Comparison of ENCODE assay signal across 1 cellular context in genomic region chr1:61453111-61453961, GRCh38.
TF ChIP-seq lines count a peak whose summit lies in the region.

No MANE protein-coding gene starts in this region.

TF ChIP-seq in HEK293, 187 proteins besides CTCF, POLR2A, EP300 and RAD21 (continued from another document):
- TF ChIP-seq ZNF654 (tag by site-specific recombination; IDR thresholded peaks at IDR 0.05; ENCODE audit: low read depth) (peak; percentile 84), SP7 (tag by site-specific recombination; IDR thresholded peaks at IDR 0.05) (peak; percentile 75), ZBTB21 (tag by site-specific recombination; IDR thresholded peaks at IDR 0.05) (peak; percentile 75), ZFHX2 (tag by site-specific recombination; conservative IDR thresholded peaks at IDR 0.05) (0 out of 2 replicates have a peak, but pooled peaks have one; percentile 33), ZNF701 (tag by site-specific recombination; IDR thresholded peaks at IDR 0.05) (no peak), ZNF645 (tag by site-specific recombination; IDR thresholded peaks at IDR 0.05) (no peak), PRDM4 (tag by site-specific recombination; IDR thresholded peaks at IDR 0.05) (peak; percentile 77), ZSCAN30 (tag by site-specific recombination; IDR thresholded peaks at IDR 0.05) (no peak), YY2 (tag by site-specific recombination; IDR thresholded peaks at IDR 0.05) (no peak), ZNF394 (tag by site-specific recombination; IDR thresholded peaks at IDR 0.05; ENCODE audit: borderline replicate concordance) (peak; percentile 33; the same call in 1 of the 2 replicates), ZNF366 (tag by site-specific recombination; conservative IDR thresholded peaks at IDR 0.05) (peak; percentile 71; the same call in 1 of the 2 replicates), ZNF530 (tag by site-specific recombination; IDR thresholded peaks at IDR 0.05; ENCODE audit: low read depth) (no peak), ZNF2 (tag by site-specific recombination; IDR thresholded peaks at IDR 0.05) (peak; percentile 86), ZEB2 (tag by site-specific recombination; IDR thresholded peaks at IDR 0.05) (peak; percentile 81; the same call in 1 of the 2 replicates), GLIS2 (tag by site-specific recombination; IDR thresholded peaks at IDR 0.05) (0 out of 2 replicates have a peak, but pooled peaks have one; percentile 14), ZNF362 (tag by site-specific recombination; IDR thresholded peaks at IDR 0.05) (peak; percentile 99), PATZ1 (tag by site-specific recombination; IDR thresholded peaks at IDR 0.05) (peak; percentile 42; the same call in 1 of the 2 replicates), ZNF48 (tag by site-specific recombination; IDR thresholded peaks at IDR 0.05) (no peak), TRIM28 (IDR thresholded peaks at IDR 0.05; ENCODE audit: borderline replicate concordance, low read length) (peak; percentile 53; the same call in 1 of the 2 replicates), ZNF335 (tag by site-specific recombination; conservative IDR thresholded peaks at IDR 0.05) (peak; percentile 87), ZNF747 (tag by site-specific recombination; IDR thresholded peaks at IDR 0.05) (no peak), ZNF514 (tag by site-specific recombination; IDR thresholded peaks at IDR 0.05) (no peak), PRDM1 (tag by site-specific recombination; IDR thresholded peaks at IDR 0.05) (peak; percentile 76), FEZF1 (tag by site-specific recombination; IDR thresholded peaks at IDR 0.05) (peak; percentile 23; the same call in 1 of the 2 replicates), ZNF629 (tag by site-specific recombination; IDR thresholded peaks at IDR 0.05) (peak; percentile 92), ZBTB20 (tag by site-specific recombination; IDR thresholded peaks at IDR 0.05) (0 out of 2 replicates have a peak, but pooled peaks have one; percentile 17), ZXDB (tag by site-specific recombination; IDR thresholded peaks at IDR 0.05) (peak; percentile 61; the same call in 1 of the 2 replicates)
